ENCODE assay signal across 1 cellular context in genomic region chr12:112559784-112560183, GRCh38.
TF ChIP-seq lines count a peak whose summit lies in the region.

No MANE protein-coding gene starts in this region.

TF ChIP-seq in H1, 55 proteins besides CTCF, POLR2A, EP300 and RAD21:
- TF ChIP-seq RXRA (IDR thresholded peaks at IDR 0.05; ENCODE audit: insufficient read depth, low read depth, low read length) = no peak
- TF ChIP-seq USF2 (IDR thresholded peaks at IDR 0.05; ENCODE audit: low read length) = no peak
- no peak for TF ChIP-seq EGR1 (IDR thresholded peaks at IDR 0.05; ENCODE audit: borderline replicate concordance, low read depth, low read length)
- TF ChIP-seq RNF2 (IDR thresholded peaks at IDR 0.05; ENCODE audit: borderline replicate concordance, low read depth, low read length, missing control alignments, poor library complexity, severe bottlenecking) = no peak
- no peak for TF ChIP-seq GTF2F1 (IDR thresholded peaks at IDR 0.05; ENCODE audit: borderline replicate concordance, low read depth, low read length)
- TF ChIP-seq YY1 (IDR thresholded peaks at IDR 0.05; ENCODE audit: low read depth, low read length) = 0 out of 2 replicates have a peak, but pooled peaks have one; percentile 37
- no peak for TF ChIP-seq EZH2 (IDR thresholded peaks at IDR 0.05; ENCODE audit: low read depth, low read length, severe bottlenecking)
